Comparison of ENCODE assay signal across 8 cellular contexts in the genomic region with DNA sequence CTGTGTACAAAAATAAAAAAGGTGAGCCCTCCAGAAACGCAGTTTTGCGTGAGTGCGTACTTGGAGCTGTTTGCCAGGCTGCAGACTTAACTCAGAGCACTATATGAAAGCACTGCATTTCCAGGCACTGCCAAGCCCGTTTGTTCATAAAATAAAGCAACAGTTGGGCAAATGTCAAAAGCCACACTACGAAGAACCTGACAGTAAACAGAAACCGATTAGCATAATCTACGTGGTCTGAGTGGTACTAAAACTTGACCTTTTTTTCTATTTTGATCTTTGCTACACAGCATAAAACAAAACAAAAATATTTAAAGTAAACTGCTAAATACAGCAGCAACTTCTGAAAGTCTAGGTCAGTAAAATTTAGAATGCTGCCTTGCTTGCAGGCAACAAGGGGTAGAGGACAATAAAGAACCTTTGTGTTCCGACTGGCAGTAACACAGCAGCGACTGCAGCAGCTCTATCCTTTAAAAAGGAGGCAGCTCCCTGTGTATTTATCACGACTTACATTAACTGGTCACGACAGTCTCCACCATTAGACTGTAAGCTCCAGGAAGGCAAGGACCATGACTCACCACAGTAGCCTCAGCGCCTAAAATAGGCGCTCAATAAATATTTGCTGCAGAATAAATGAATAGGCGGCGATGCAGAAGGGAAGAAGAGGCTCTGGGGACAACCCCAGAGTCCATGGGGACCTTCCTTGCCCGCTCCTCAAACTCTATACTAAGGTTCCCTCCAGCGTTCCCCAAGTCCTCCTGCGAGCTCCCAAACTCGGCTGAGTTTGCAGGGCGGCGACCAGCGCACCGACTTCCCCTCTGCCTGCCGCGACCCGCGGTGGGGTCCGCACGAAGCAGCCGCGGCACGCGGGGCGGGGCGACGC. TPM values are rescaled to one million over a fixed set of nuclear protein-coding genes. Genes with fewer than 3 reads are reported as not detected.
DNase-seq lines count a peak whose midpoint lies in the region; ATAC-seq and TF ChIP-seq lines count a peak whose summit lies in the region.

No MANE protein-coding gene starts in this region.

- H3K9me3 ChIP-seq in heart right ventricle (no peaks in the 10 kb centered on the region), smooth muscle cell (replicated peaks; ENCODE audit: low read depth) (no peaks in the 10 kb centered on the region)

- intact Hi-C loops in heart right ventricle (cut with DNase I), result loop anchor here in 5 of 10 donors (2.0 to 10.0 kb wide), 4 partner anchors 75 to 138 kb away; a partner anchor contains a TSS
- intact Hi-C loops in Right ventricle myocardium superior (cut with DNase I), result loop anchor here (10.0 kb wide), 1 partner anchor 135 kb away; a partner anchor contains a TSS

- H3K4me1 ChIP-seq in heart right ventricle (peaks cover 0 to 40% (median 27%) of the 10 kb centered on the region in 9 donors), smooth muscle cell (ENCODE audit: low read depth) (peaks cover 18% of the 10 kb centered on the region)

- H3K27ac ChIP-seq in heart right ventricle (peak overlapping the region; percentile 85 to 99 (median 98)), smooth muscle cell (ENCODE audit: low read depth) (peak overlapping the region; percentile 96)

- no peak for DNase-seq in heart right ventricle
- no peak for DNase-seq in Right ventricle myocardium superior
- peak; percentile 58 for DNase-seq in NCI-H526 treated with DMSO at 0.1 percent for 48 hours (lab: John Stamatoyannopoulos, UW)
- peak; percentile 46 for DNase-seq in astrocyte of the spinal cord (ENCODE audit: low read depth, low spot score)
- peak; percentile 52 for DNase-seq in inferior parietal cortex (ENCODE audit: extremely low spot score)
- DNase-seq in smooth muscle cell (lab: John Stamatoyannopoulos, UW; ENCODE audit: unreplicated experiment), result no peak
- DNase-seq in left lobe of liver (ENCODE audit: low spot score), result no peak

- ATAC-seq in heart right ventricle (no peak), Right ventricle myocardium superior (ENCODE audit: poor library complexity) (no peak), HG02973 (IDR thresholded peaks at IDR 0.05; ENCODE audit: unreplicated experiment) (peak; percentile 17), left lobe of liver (no peak)

- H3K4me2 ChIP-seq in smooth muscle cell, result peak overlapping the region; percentile 92

- no peak for TF ChIP-seq CTCF in heart right ventricle (IDR thresholded peaks at IDR 0.05)
- no peak for TF ChIP-seq CTCF in astrocyte of the spinal cord (IDR thresholded peaks at IDR 0.05; ENCODE audit: low read depth, low read length)
- no peak for TF ChIP-seq CTCF in smooth muscle cell (IDR thresholded peaks at IDR 0.05; ENCODE audit: borderline replicate concordance, insufficient read depth, poor library complexity, severe bottlenecking)

- H4K20me1 ChIP-seq in smooth muscle cell (ENCODE audit: low read depth), result peaks cover 53% of the 10 kb centered on the region

- in situ Hi-C loops in astrocyte of the spinal cord (cut with HindIII; ENCODE audit: low sequenced_read_pairs), result no loop called here

- no peaks in the 10 kb centered on the region for H3K27me3 ChIP-seq in heart right ventricle
- H3K27me3 ChIP-seq in smooth muscle cell (ENCODE audit: low read depth), result no peaks in the 10 kb centered on the region

- H3K36me3 ChIP-seq in heart right ventricle (peaks cover 0 to 32% (median 13%) of the 10 kb centered on the region in 9 donors), smooth muscle cell (ENCODE audit: low read depth) (peaks cover 15% of the 10 kb centered on the region)

- H3K4me3 ChIP-seq in heart right ventricle (peak overlapping the region; percentile 72 to 93 (median 88)), astrocyte of the spinal cord (ENCODE audit: low read depth, low read length) (peak overlapping the region; percentile 88), smooth muscle cell (peak overlapping the region; percentile 84)

- H2AFZ ChIP-seq in smooth muscle cell (ENCODE audit: low read depth), result no peak overlapping the region

- peaks cover 4% of the 10 kb centered on the region for H3F3A ChIP-seq in smooth muscle cell (ENCODE audit: low read depth)

- H3K9ac ChIP-seq in smooth muscle cell (ENCODE audit: low read depth), result peak overlapping the region; percentile 93

- peaks cover 55% of the 10 kb centered on the region for H3K79me2 ChIP-seq in smooth muscle cell (ENCODE audit: low read depth)

- 1 to 2% methylated on average over 36 of the region's 36 CpGs for WGBS in heart right ventricle, 2 donors
- 3% methylated on average over 36 of the region's 36 CpGs for WGBS in smooth muscle cell (ENCODE audit: low lambda C conversion rate)

RNA-seq across cellular contexts. Expression of a gene that starts 0.9 kb away (rescaled TPM):
- total RNA-seq in heart right ventricle (10 to 100 TPM; 24.2 to 41.8 (median 34.4) TPM), Right ventricle myocardium superior (23.5 TPM), smooth muscle cell (180 and 194 TPM in 2 replicates), left lobe of liver (27.4 TPM)
- polyA plus RNA-seq in heart right ventricle (10 to 100 TPM; 15.1 to 18.7 TPM), smooth muscle cell (84.6 and 109 TPM in 2 replicates)

RNA-seq across cellular contexts. Expression of a gene that starts 44.2 kb away (rescaled TPM):
- total RNA-seq in heart right ventricle, result under 1 TPM in 1 of 10 donors, not detected in 9; 0.38 TPM
- not detected for polyA plus RNA-seq in heart right ventricle
- total RNA-seq in Right ventricle myocardium superior, result 0.48 TPM
- total RNA-seq in smooth muscle cell, result 0.49 TPM in 1 of 2 replicates, not detected in the other
- not detected in 2 replicates for polyA plus RNA-seq in smooth muscle cell
- total RNA-seq in left lobe of liver, result not detected

Comparison
In these comparisons a context has a peak if more than half of its experiments do, and no peak if none do; other contexts are left out.
1. DNase-seq: peak in NCI-H526 treated with DMSO at 0.1 percent for 48 hours (single experiment), astrocyte of the spinal cord (single experiment) and inferior parietal cortex (single experiment); none in heart right ventricle (0 of 2), Right ventricle myocardium superior (single experiment), smooth muscle cell (single experiment) and left lobe of liver (single experiment).
2. Peak in every context shown above with its lines, with median percentiles within 50 percentile points of each other: H3K4me3 ChIP-seq.